In genomic region chr11:133198326-133198725, GRCh38 we compare ENCODE assay signal across 22 cellular contexts.
"Had no signal": no experiment of that assay in that cellular context is flagged by ENCODE, and none has a peak within 500 bp of the region (broad histone marks: within the 10 kb centered on the region; RNA-seq: fewer than 3 reads in every experiment).

No MANE protein-coding gene starts in this region.

- DNase-seq: activated CD4-positive, alpha-beta T cell treated with anti-CD3 and anti-CD28 coated beads for 48 hours; activated CD4-positive, alpha-beta T cell treated with anti-CD3 and anti-CD28 coated beads, Interleukin-2, amount 50 U/mL, for 4 hours; activated CD4-positive, CD25-positive, alpha-beta regulatory T cell treated with anti-CD3 and anti-CD28 coated beads, Interleukin-2, amount 50 U/mL, for 72 hours; activated effector memory CD4-positive, alpha-beta T cell treated with anti-CD3 and anti-CD28 coated beads, Interleukin-2, amount 50 U/mL, for 16 hours; activated naive CD4-positive, alpha-beta T cell treated with Interleukin-2 at 50 U/mL for 16 hours; activated T-cell treated with anti-CD3 and anti-CD28 coated beads, Interleukin-2, amount 50 U/mL, for 4 hours; amygdala; cerebellar nuclear complex; KG1; NCI-H1048; NCI-H1436; NCI-H187 treated with DMSO at 0.1 percent for 48 hours; NCI-H2081 treated with DMSO at 0.1 percent for 48 hours; NCI-H446; NCI-H524; NCI-H82; SIG-M5; T-helper 17 cell; T-helper 9 cell had no signal

- ATAC-seq: activated T-cell treated with anti-CD3 and anti-CD28 coated beads, Interleukin-2, amount 50 U/mL, for 4 hours; T-helper 17 cell; WTC11 had no signal

- H3K27me3 ChIP-seq: cardiac muscle cell had no signal

- H3K36me3 ChIP-seq: cardiac muscle cell had no signal

- FAIRE-seq: astrocyte had no signal

- H3K4me3 ChIP-seq: cardiac muscle cell had no signal
